Comparison of ENCODE assay signal across 12 cellular contexts in genomic region chr12:718756-719138, GRCh38. TPM values are rescaled to one million over a fixed set of nuclear protein-coding genes. Genes with fewer than 3 reads are reported as not detected.
DNase-seq lines count a peak whose midpoint lies in the region; ATAC-seq, FAIRE-seq and TF ChIP-seq lines count a peak whose summit lies in the region.
"Had no signal": no experiment of that assay in that cellular context is flagged by ENCODE, and none has a peak within 500 bp of the region (broad histone marks: within the 10 kb centered on the region; RNA-seq: fewer than 3 reads in every experiment).

No MANE protein-coding gene starts in this region.

- no peak overlapping the region for H3K4me2 ChIP-seq in IMR-90 (ENCODE audit: low read depth, low read length)
- no peak overlapping the region for H3K4me2 ChIP-seq in astrocyte (ENCODE audit: low read length)

- no peak overlapping the region for H3K56ac ChIP-seq in IMR-90 (ENCODE audit: extremely low read depth, insufficient read depth, low read length)

- POLR2A ChIA-PET in IMR-90 (lab: Charles Lee; ENCODE audit: unreplicated experiment), result no interaction called here

- no peak for FAIRE-seq in astrocyte (lab: Jason Lieb, UNC)

- CTCF ChIA-PET in IMR-90 (lab: Yijun Ruan, JAX), result no interaction called here

- H3K4me3 Mint-ChIP-seq in CD4-positive, CD25-positive, alpha-beta regulatory T cell, result peak overlapping the region in 3 of 4 donors; percentile 37 to 81 (median 73)
- no peak overlapping the region for H3K4me3 Mint-ChIP-seq in astrocyte (ENCODE audit: unreplicated experiment)

- no peak overlapping the region for H3K18ac ChIP-seq in IMR-90 (ENCODE audit: low read depth, low read length)

- peak overlapping the region; percentile 39 to 94 (median 87) for H3K27ac Mint-ChIP-seq in CD4-positive, CD25-positive, alpha-beta regulatory T cell
- H3K27ac Mint-ChIP-seq in astrocyte (ENCODE audit: unreplicated experiment), result no peak overlapping the region

- no peaks in the 10 kb centered on the region for H3K36me3 Mint-ChIP-seq in CD4-positive, CD25-positive, alpha-beta regulatory T cell
- no peaks in the 10 kb centered on the region for H3K36me3 Mint-ChIP-seq in astrocyte (ENCODE audit: low read depth, unreplicated experiment)

- H2AFZ ChIP-seq in IMR-90 (replicated peaks; ENCODE audit: low read length, poor library complexity) (peak overlapping the region; percentile 51), astrocyte (ENCODE audit: low read depth, low read length) (peak overlapping the region; percentile 37)

- H2BK20ac ChIP-seq in IMR-90 (ENCODE audit: low read depth, low read length), result no peak overlapping the region

- H3K14ac ChIP-seq in IMR-90 (replicated peaks; ENCODE audit: low read depth, low read length), result no peak overlapping the region

- no peak overlapping the region for H2BK120ac ChIP-seq in IMR-90 (ENCODE audit: low read depth, low read length)

- H3K79me1 ChIP-seq in IMR-90 (ENCODE audit: low read depth in 1 of 2, low read length in 2 of 2), result no peaks in the 10 kb centered on the region

- no peak overlapping the region for H4K8ac ChIP-seq in IMR-90 (ENCODE audit: low read depth in 2 of 2, low read length in 2 of 2)

- DNase-seq in CD4-positive, CD25-positive, alpha-beta regulatory T cell, result peak in 1 of 3 donors; percentile 19
- DNase-seq in IMR-90, result no peak
- no peak for DNase-seq in astrocyte (ENCODE audit: low read depth)
- DNase-seq in AG20443 (ENCODE audit: low spot score), result no peak
- DNase-seq in prostate gland (ENCODE audit: low spot score), result no peak
- DNase-seq: activated CD4-positive, alpha-beta T cell treated with anti-CD3 and anti-CD28 coated beads for 1 hour; CD8-positive, alpha-beta memory T cell; HCEC 1CT had no signal

- H2AK5ac ChIP-seq in IMR-90 (ENCODE audit: low read depth, low read length), result no peak overlapping the region

- H3K23ac ChIP-seq in IMR-90 (ENCODE audit: low read depth, low read length), result no peak overlapping the region

- no peak overlapping the region for H4K91ac ChIP-seq in IMR-90 (ENCODE audit: insufficient read depth, low read depth, low read length)

- WGBS in IMR-90 (ENCODE audit: extremely low coverage in 2 of 2, insufficient read length in 1 of 2), 2 experiments, result 67% methylated on average over 1 of the region's 5 CpGs; no CpG with 5 or more reads in 1 of the 2 experiments
- WGBS in prostate gland, result 90% methylated on average over 5 of the region's 5 CpGs

- H4K20me1 ChIP-seq in IMR-90 (ENCODE audit: insufficient read depth, low read length) (no peaks in the 10 kb centered on the region), astrocyte (ENCODE audit: insufficient read depth, low read length) (no peaks in the 10 kb centered on the region)

- no peaks in the 10 kb centered on the region for H3K9me3 ChIP-seq in CD4-positive, CD25-positive, alpha-beta regulatory T cell (ENCODE audit: control insufficient read depth in 2 of 2, low read length in 2 of 2)
- H3K9me3 ChIP-seq in IMR-90 (ENCODE audit: control insufficient read depth, insufficient read depth, low read length) (no peaks in the 10 kb centered on the region), astrocyte (ENCODE audit: insufficient read depth, low read depth, low read length) (no peaks in the 10 kb centered on the region), neutrophil (no peaks in the 10 kb centered on the region), prostate gland (no peaks in the 10 kb centered on the region)
- H3K9me3 ChIP-seq: MG63 had no signal

- no peak overlapping the region for H2AK9ac ChIP-seq in IMR-90 (replicated peaks; ENCODE audit: low read depth, low read length, poor library complexity)

- intact Hi-C loops in IMR-90 (cut with micrococcal nuclease) (no loop called here), prostate gland (cut with DNase I) (no loop called here)

- H3K79me2 ChIP-seq in astrocyte (ENCODE audit: insufficient read depth, low read length), result no peaks in the 10 kb centered on the region

- in situ Hi-C loops in IMR-90 (cut with MboI; ENCODE audit: low sequenced_read_pairs), result no loop called here

- H3K36me3 ChIP-seq in CD4-positive, CD25-positive, alpha-beta regulatory T cell (ENCODE audit: control insufficient read depth, insufficient read depth, low read length), result no peaks in the 10 kb centered on the region
- H3K36me3 ChIP-seq in IMR-90 (ENCODE audit: control insufficient read depth, insufficient read depth, low read length), result no peaks in the 10 kb centered on the region
- no peaks in the 10 kb centered on the region for H3K36me3 ChIP-seq in astrocyte (ENCODE audit: insufficient read depth, low read length)
- no peaks in the 10 kb centered on the region for H3K36me3 ChIP-seq in neutrophil
- no peaks in the 10 kb centered on the region for H3K36me3 ChIP-seq in prostate gland
- H3K36me3 ChIP-seq: MG63 had no signal

- H3K9ac ChIP-seq in IMR-90 (ENCODE audit: low read depth, low read length) (no peak overlapping the region), astrocyte (ENCODE audit: low read length) (no peak overlapping the region)

- peak overlapping the region; percentile 65 for H3K4me3 ChIP-seq in CD4-positive, CD25-positive, alpha-beta regulatory T cell (ENCODE audit: low read depth, low read length)
- H3K4me3 ChIP-seq in IMR-90 (ENCODE audit: insufficient read depth, low read depth, low read length), result no peak overlapping the region
- H3K4me3 ChIP-seq in astrocyte (ENCODE audit: insufficient read depth, low read depth, low read length), result no peak overlapping the region
- peak overlapping the region in 1 of 2 experiments; percentile 46 for H3K4me3 ChIP-seq in neutrophil (ENCODE audit: low read depth in 1 of 2, low read length in 1 of 2)
- no peak overlapping the region for H3K4me3 ChIP-seq in prostate gland
- H3K4me3 ChIP-seq: MG63 had no signal

- no peak overlapping the region for H3K4ac ChIP-seq in IMR-90 (ENCODE audit: low read depth, low read length)

- H3K9me3 Mint-ChIP-seq in CD4-positive, CD25-positive, alpha-beta regulatory T cell, result no peaks in the 10 kb centered on the region
- no peaks in the 10 kb centered on the region for H3K9me3 Mint-ChIP-seq in astrocyte (ENCODE audit: unreplicated experiment)
- H3K9me3 Mint-ChIP-seq: CD8-positive, alpha-beta memory T cell had no signal

- TF ChIP-seq POLR2A in IMR-90 (IDR thresholded peaks at IDR 0.05; ENCODE audit: low read depth, low read length) (no peak), prostate gland (IDR thresholded peaks at IDR 0.05) (no peak)

- no peaks in the 10 kb centered on the region for H3K27me3 Mint-ChIP-seq in CD4-positive, CD25-positive, alpha-beta regulatory T cell
- H3K27me3 Mint-ChIP-seq in astrocyte (ENCODE audit: low read depth, unreplicated experiment), result no peaks in the 10 kb centered on the region
- H3K27me3 Mint-ChIP-seq: CD8-positive, alpha-beta memory T cell had no signal

- peaks cover 17 to 43% (median 24%) of the 10 kb centered on the region in 4 donors for H3K4me1 Mint-ChIP-seq in CD4-positive, CD25-positive, alpha-beta regulatory T cell
- H3K4me1 Mint-ChIP-seq in astrocyte (ENCODE audit: low read depth, unreplicated experiment), result peaks cover 20% of the 10 kb centered on the region

- H3K27ac ChIP-seq in CD4-positive, CD25-positive, alpha-beta regulatory T cell (ENCODE audit: insufficient read depth, low read length, poor library complexity, severe bottlenecking), result no peak overlapping the region
- no peak overlapping the region for H3K27ac ChIP-seq in IMR-90 (ENCODE audit: insufficient read depth, low read length)
- no peak overlapping the region for H3K27ac ChIP-seq in astrocyte (ENCODE audit: low read depth, low read length)
- peak overlapping the region; percentile 88 for H3K27ac ChIP-seq in neutrophil
- H3K27ac ChIP-seq in prostate gland, result no peak overlapping the region

- H4K5ac ChIP-seq in IMR-90 (ENCODE audit: low read depth, low read length), result no peak overlapping the region

- H3K27me3 ChIP-seq in CD4-positive, CD25-positive, alpha-beta regulatory T cell (ENCODE audit: control insufficient read depth, insufficient read depth, low read length), result no peaks in the 10 kb centered on the region
- no peaks in the 10 kb centered on the region; the same call in 1 of the 2 replicates for H3K27me3 ChIP-seq in IMR-90 (ENCODE audit: control insufficient read depth, insufficient read depth, low read length)
- H3K27me3 ChIP-seq in astrocyte (ENCODE audit: insufficient read depth, low read length), result no peaks in the 10 kb centered on the region
- no peaks in the 10 kb centered on the region for H3K27me3 ChIP-seq in neutrophil
- H3K27me3 ChIP-seq in prostate gland (replicated peaks; ENCODE audit: insufficient read depth), result no peaks in the 10 kb centered on the region
- H3K27me3 ChIP-seq: MG63 had no signal

- dilution Hi-C loops in IMR-90 (cut with HindIII; ENCODE audit: low sequenced_read_pairs, unreplicated experiment), result no loop called here

- no peak for ATAC-seq in CD4-positive, CD25-positive, alpha-beta regulatory T cell (ENCODE audit: low read depth in 2 of 2)
- no peak for ATAC-seq in IMR-90 (ENCODE audit: low read depth)
- no peak for ATAC-seq in HG03045 (IDR thresholded peaks at IDR 0.05; ENCODE audit: unreplicated experiment)
- no peak for ATAC-seq in HG02840 (IDR thresholded peaks at IDR 0.05; ENCODE audit: low FRiP score, unreplicated experiment)

- no peak for TF ChIP-seq RAD21 in IMR-90 (IDR thresholded peaks at IDR 0.05; ENCODE audit: low read length)

- H3K9me1 ChIP-seq in IMR-90 (ENCODE audit: insufficient read depth, low read length), result no peaks in the 10 kb centered on the region

- peaks cover 17% of the 10 kb centered on the region for H3K4me1 ChIP-seq in CD4-positive, CD25-positive, alpha-beta regulatory T cell (ENCODE audit: control insufficient read depth, insufficient read depth, low read length, poor library complexity, severe bottlenecking)
- H3K4me1 ChIP-seq in IMR-90 (ENCODE audit: control insufficient read depth, insufficient read depth, low read length) (no peaks in the 10 kb centered on the region), astrocyte (ENCODE audit: insufficient read depth, low read length) (peaks cover 4% of the 10 kb centered on the region), neutrophil (ENCODE audit: control insufficient read depth in 1 of 2, insufficient read depth in 1 of 2, low read depth in 1 of 2, low read length in 1 of 2) (peaks cover 21 to 23% of the 10 kb centered on the region in 2 experiments), prostate gland (replicated peaks) (no peaks in the 10 kb centered on the region)

- no peak for TF ChIP-seq CTCF in IMR-90 (conservative IDR thresholded peaks at IDR 0.05; ENCODE audit: low read depth, low read length)
- no peak for TF ChIP-seq CTCF in astrocyte (IDR thresholded peaks at IDR 0.05; ENCODE audit: insufficient read depth, low read depth, low read length)
- TF ChIP-seq CTCF in neutrophil (IDR thresholded peaks at IDR 0.05), result no peak
- no peak for TF ChIP-seq CTCF in prostate gland (IDR thresholded peaks at IDR 0.05)

- BruUV-seq in IMR-90 (replicated peaks; lab: Mats Ljungman, UMichigan), result no TSS peak

- no peak overlapping the region for H2BK15ac ChIP-seq in IMR-90 (ENCODE audit: low read depth, low read length)

- no peak overlapping the region for H2BK5ac ChIP-seq in IMR-90 (ENCODE audit: low read depth, low read length, poor library complexity, severe bottlenecking)

RNA-seq across cellular contexts. Expression of gene WNK1, which starts 33.6 kb away (rescaled TPM):
- 360 TPM for total RNA-seq in CD4-positive, CD25-positive, alpha-beta regulatory T cell
- 10 to 100 TPM; 22.1 to 34.6 (median 28.1) TPM for polyA plus RNA-seq in CD4-positive, CD25-positive, alpha-beta regulatory T cell
- total RNA-seq in IMR-90 (2012; rRNA removed), result 38.3 and 42.8 TPM in 2 replicates
- polyA plus RNA-seq in IMR-90 (2012; rRNA removed), result 28.3 and 36.9 TPM in 2 replicates
- 12.2 and 22.4 TPM in 2 replicates for polyA plus RNA-seq in IMR-90 (2012; cell fraction: cytosol; rRNA removed)
- polyA plus RNA-seq in IMR-90 (2012; cell fraction: nucleus; rRNA removed; ENCODE audit: low replicate concordance), result 45.1 and 55.1 TPM in 2 replicates
- total RNA-seq in astrocyte, result 157 and 179 TPM in 2 replicates
- total RNA-seq in prostate gland, result 100 to 1,000 TPM in 1 of 2 donors, 10 to 100 TPM in 1; 82.7 to 223 TPM

RNA-seq across cellular contexts. Expression of gene NINJ2, which starts 55.5 kb away (rescaled TPM):
- 16.8 TPM for total RNA-seq in CD4-positive, CD25-positive, alpha-beta regulatory T cell
- 100 to 1,000 TPM; 106 to 170 (median 143) TPM for polyA plus RNA-seq in CD4-positive, CD25-positive, alpha-beta regulatory T cell
- total RNA-seq in IMR-90 (2012; rRNA removed) (not detected in 2 replicates), astrocyte (not detected in 2 replicates), prostate gland (10 to 100 TPM in 1 of 2 donors, 1 to 10 TPM in 1; 1.1 to 17.3 TPM)
- not detected in 2 replicates for polyA plus RNA-seq in IMR-90 (2012; rRNA removed)
- not detected in 2 replicates for polyA plus RNA-seq in IMR-90 (2012; cell fraction: cytosol; rRNA removed)
- polyA plus RNA-seq in IMR-90 (2012; cell fraction: nucleus; rRNA removed; ENCODE audit: low replicate concordance), result not detected in 2 replicates
